In the genomic region with DNA sequence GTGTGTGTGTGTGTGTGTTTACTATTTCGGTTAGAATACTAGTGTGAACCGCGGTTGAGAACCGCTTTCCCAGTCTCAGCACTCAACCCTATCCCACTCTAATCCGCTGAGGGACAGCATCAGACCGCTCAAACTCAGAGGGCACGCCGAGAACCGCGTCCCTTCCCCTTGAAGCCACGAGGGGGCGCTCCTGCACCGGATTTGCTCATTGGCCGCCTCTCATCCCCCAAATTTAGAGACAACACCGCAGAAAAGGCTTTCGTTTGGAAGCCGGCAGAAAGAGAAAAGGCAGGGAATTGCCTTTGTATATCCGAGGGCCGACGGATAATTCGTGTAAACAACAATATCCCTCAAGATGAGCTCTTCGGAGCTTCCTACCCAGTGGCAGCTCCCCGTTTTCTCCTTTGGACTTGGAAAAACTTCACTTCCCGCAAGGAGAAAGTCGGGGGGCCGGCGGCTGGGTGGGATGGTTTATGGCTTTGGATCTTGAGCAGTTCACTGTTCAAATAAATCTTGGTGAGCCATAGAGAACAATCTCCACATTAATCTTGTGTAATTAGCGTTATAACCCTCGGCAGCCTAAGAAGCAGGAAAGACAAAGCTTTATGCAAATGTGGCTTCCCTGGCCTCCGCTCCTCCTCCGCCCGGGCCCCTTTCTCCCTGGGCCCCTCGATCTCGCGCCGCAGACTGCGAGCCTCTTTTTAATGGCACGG, we compare ENCODE assay signal across 8 cellular contexts.
DNase-seq lines count a peak whose midpoint lies in the region; ATAC-seq and TF ChIP-seq lines count a peak whose summit lies in the region.

No MANE protein-coding gene starts in this region.

- DNase-seq in NCI-H1092 treated with DMSO at 0.1 percent for 48 hours (lab: John Stamatoyannopoulos, UW) (peak; percentile 86), SW480 (ENCODE audit: low spot score) (peak; percentile 58), amniotic stem cell (lab: John Stamatoyannopoulos, UW) (peak; percentile 3), hepatocyte (ENCODE audit: low spot score) (peak; percentile 86), retinal pigment epithelial cell (ENCODE audit: low read depth) (peak; percentile 7), posterior vena cava (ENCODE audit: low spot score) (no peak)

- peak; percentile 96 for TF ChIP-seq CTCF in GM12874 (IDR thresholded peaks at IDR 0.05; ENCODE audit: insufficient read depth, low read depth, low read length)
- TF ChIP-seq CTCF in hepatocyte (IDR thresholded peaks at IDR 0.05; ENCODE audit: poor library complexity), result peak; percentile 99
- TF ChIP-seq CTCF in retinal pigment epithelial cell (conservative IDR thresholded peaks at IDR 0.05; ENCODE audit: low read depth, low read length), result peak; percentile 97

- H3K79me2 ChIP-seq in hepatocyte, result peaks cover 9% of the 10 kb centered on the region

- no peaks in the 10 kb centered on the region for H3K9me3 ChIP-seq in hepatocyte (ENCODE audit: low read depth)

- no peaks in the 10 kb centered on the region for H3K9me2 ChIP-seq in hepatocyte (replicated peaks; ENCODE audit: insufficient read depth)

- H3K27me3 ChIP-seq in hepatocyte, result peaks cover 42% of the 10 kb centered on the region

- ATAC-seq in HG02678 (IDR thresholded peaks at IDR 0.05; ENCODE audit: unreplicated experiment), result peak; percentile 76

- no peaks in the 10 kb centered on the region for H4K20me1 ChIP-seq in hepatocyte (ENCODE audit: insufficient read depth, poor library complexity, severe bottlenecking)

- H3K27ac ChIP-seq in hepatocyte, result peak overlapping the region; percentile 90

- 1% methylated on average over 38 of the region's 38 CpGs for WGBS in hepatocyte (ENCODE audit: low lambda C conversion rate, missing lambda C conversion rate)

- peaks cover 3% of the 10 kb centered on the region for H3K4me1 ChIP-seq in hepatocyte (ENCODE audit: insufficient read depth)

- H3K4me3 ChIP-seq in hepatocyte (peak overlapping the region; percentile 64), retinal pigment epithelial cell (ENCODE audit: low read length) (peak overlapping the region; percentile 45)

- intact Hi-C loops in posterior vena cava (cut with DNase I), result loop anchor here in 1 of 2 donors (10.0 kb wide), 1 partner anchor 1692 kb away; no protein-coding TSS in a partner anchor

- peak overlapping the region; percentile 92 for H3K4me2 ChIP-seq in hepatocyte

- H3K36me3 ChIP-seq in hepatocyte (replicated peaks; ENCODE audit: insufficient read depth, low read depth), result no peaks in the 10 kb centered on the region

- H2AFZ ChIP-seq in hepatocyte, result peak overlapping the region; percentile 64
